In the genomic region with DNA sequence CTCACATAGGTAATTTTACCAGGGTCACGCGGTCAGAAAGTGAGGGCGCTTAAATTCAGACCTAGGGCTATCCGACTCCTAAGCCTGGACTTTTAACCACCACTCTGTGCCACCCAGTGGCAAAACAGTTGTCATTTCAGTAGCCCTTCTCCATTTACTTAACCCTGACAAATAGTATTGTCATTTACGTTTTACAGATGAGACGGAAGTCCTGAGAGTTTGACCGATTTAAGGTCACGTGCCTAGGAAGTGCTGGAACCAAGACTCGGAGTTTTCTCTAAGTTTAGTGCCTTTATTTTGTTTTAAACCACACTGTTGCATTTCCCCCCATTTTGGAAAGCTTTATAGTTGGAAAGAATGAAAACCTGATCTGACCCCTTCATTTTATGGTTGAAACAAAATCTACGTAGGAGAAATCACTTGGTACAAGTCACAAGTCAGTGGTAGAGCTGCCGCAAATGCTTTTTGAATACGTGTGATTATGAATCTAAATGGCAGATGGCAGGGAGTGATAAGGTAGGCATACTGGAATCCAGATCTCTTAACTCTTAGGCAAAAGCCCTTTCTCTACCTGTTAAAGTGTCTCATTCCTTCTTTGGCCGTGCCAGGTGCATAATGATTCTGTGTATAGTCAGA, we compare ENCODE assay signal across 8 cellular contexts. TPM values are rescaled to one million over a fixed set of nuclear protein-coding genes. Genes with fewer than 3 reads are reported as not detected.
A peak's percentile ranks its signal among the peaks of the same experiment; 100 is the strongest.
DNase-seq lines count a peak whose midpoint lies in the region; ATAC-seq lines count a peak whose summit lies in the region.

No MANE protein-coding gene starts in this region.

- H3K36me3 ChIP-seq in ES-I3 (ENCODE audit: insufficient read depth, low read length), result no peaks in the 10 kb centered on the region
- no peaks in the 10 kb centered on the region for H3K36me3 ChIP-seq in endocrine pancreas (ENCODE audit: control insufficient read depth, insufficient read depth, low read length)
- peaks cover 10% of the 10 kb centered on the region in 2 donors for H3K36me3 ChIP-seq in mucosa of rectum (ENCODE audit: control insufficient read depth in 2 of 2, insufficient read depth in 2 of 2, low read length in 2 of 2)

- ATAC-seq in GM21381 (IDR thresholded peaks at IDR 0.05; ENCODE audit: unreplicated experiment) (peak; percentile 38), HG03571 (IDR thresholded peaks at IDR 0.05; ENCODE audit: unreplicated experiment) (peak; percentile 37)

- DNase-seq in SW 1271 (lab: John Stamatoyannopoulos, UW), result peak; percentile 47 to 77
- DNase-seq in NCI-H1436 (lab: John Stamatoyannopoulos, UW), result no peak
- DNase-seq in G401 (ENCODE audit: low spot score), result no peak

- H3K4me1 ChIP-seq in ES-I3 (ENCODE audit: insufficient read depth, low read length) (peaks cover 5% of the 10 kb centered on the region; the same call in 1 of the 2 replicates), endocrine pancreas (ENCODE audit: control insufficient read depth, insufficient read depth, low read length) (peaks cover 12% of the 10 kb centered on the region), mucosa of rectum (ENCODE audit: control insufficient read depth in 2 of 2, insufficient read depth in 2 of 2, low read length in 2 of 2) (peaks cover 20 to 26% of the 10 kb centered on the region in 2 donors)

- H3K27ac ChIP-seq in mucosa of rectum (ENCODE audit: low read depth in 2 of 2, low read length in 2 of 2), result peak overlapping the region; percentile 96 to 97

- no peaks in the 10 kb centered on the region for H3K27me3 ChIP-seq in endocrine pancreas (ENCODE audit: control insufficient read depth, insufficient read depth, low read length)
- no peaks in the 10 kb centered on the region for H3K27me3 ChIP-seq in mucosa of rectum (ENCODE audit: control insufficient read depth in 2 of 2, insufficient read depth in 2 of 2, low read length in 2 of 2)

- in situ Hi-C loops in G401 (cut with HindIII; ENCODE audit: low sequenced_read_pairs), result no loop called here

- H3K4me3 ChIP-seq in endocrine pancreas (ENCODE audit: control insufficient read depth, insufficient read depth, low read length) (peak overlapping the region; percentile 93), mucosa of rectum (ENCODE audit: low read length in 2 of 2) (peak overlapping the region; percentile 91 to 98)

- H3K9me3 ChIP-seq in ES-I3 (ENCODE audit: control insufficient read depth, insufficient read depth, low read length) (no peaks in the 10 kb centered on the region; the same call in 1 of the 2 replicates), endocrine pancreas (ENCODE audit: control insufficient read depth, low read length) (no peaks in the 10 kb centered on the region), mucosa of rectum (ENCODE audit: control insufficient read depth in 2 of 2, low read length in 2 of 2) (no peaks in the 10 kb centered on the region)

- H3K9ac ChIP-seq in ES-I3 (ENCODE audit: low read depth, low read length) (peak overlapping the region; percentile 81), endocrine pancreas (ENCODE audit: control insufficient read depth, insufficient read depth, low read length) (peak overlapping the region; percentile 66), mucosa of rectum (ENCODE audit: low read depth in 1 of 2, low read length in 2 of 2) (peak overlapping the region; percentile 89 to 96)

RNA-seq across cellular contexts. Expression of a gene that starts 0.7 kb away (rescaled TPM):
- 36.3 and 88.6 TPM in 2 replicates for total RNA-seq in G401 (2014; rRNA removed; shearing (Covaris generic))

RNA-seq across cellular contexts. Expression of a gene that starts 0.7 kb away (rescaled TPM):
- total RNA-seq in G401 (2014; rRNA removed; shearing (Covaris generic)), result 15.7 and 22.4 TPM in 2 replicates

RNA-seq across cellular contexts. Expression of a gene that starts 36.6 kb away (rescaled TPM):
- 23.9 and 34.8 TPM in 2 replicates for total RNA-seq in G401 (2014; rRNA removed; shearing (Covaris generic))

Comparison
In these comparisons a context has a peak if more than half of its experiments do, and no peak if none do; other contexts are left out.
1. DNase-seq: peak in SW 1271 (2 of 2); none in NCI-H1436 (single experiment) and G401 (single experiment).
2. Peak in every context shown above with its lines, with median percentiles within 50 percentile points of each other: H3K9ac ChIP-seq.